ENCODE assay signal across 15 cellular contexts in genomic region chr17:76695059-76695892, GRCh38. TPM values are rescaled to one million over a fixed set of nuclear protein-coding genes. Genes with fewer than 3 reads are reported as not detected.
DNase-seq lines count a peak whose midpoint lies in the region; ATAC-seq and TF ChIP-seq lines count a peak whose summit lies in the region.
"Had no signal": no experiment of that assay in that cellular context is flagged by ENCODE, and none has a peak within 500 bp of the region (broad histone marks: within the 10 kb centered on the region; RNA-seq: fewer than 3 reads in every experiment).

No MANE protein-coding gene starts in this region.

- H3K9ac ChIP-seq in neural progenitor cell (no peak overlapping the region), colonic mucosa (ENCODE audit: low read depth in 2 of 2, low read length in 2 of 2) (no peak overlapping the region)

- H3K4me1 ChIP-seq in cardiac muscle cell (ENCODE audit: low read depth) (peaks cover 40% of the 10 kb centered on the region), foreskin keratinocyte (peaks cover 7% of the 10 kb centered on the region), neural progenitor cell (peaks cover 34% of the 10 kb centered on the region), aorta (ENCODE audit: control insufficient read depth in 1 of 2, insufficient read depth in 2 of 2, low read length in 2 of 2) (peaks cover 2 to 7% of the 10 kb centered on the region in 2 donors), colonic mucosa (no peaks in the 10 kb centered on the region)

- H3K36me3 Mint-ChIP-seq in neural progenitor cell = peaks cover 2% of the 10 kb centered on the region
- H3K36me3 Mint-ChIP-seq in immature natural killer cell = no peaks in the 10 kb centered on the region

- H3K4me2 ChIP-seq in neural progenitor cell = no peak overlapping the region

- peaks cover 9% of the 10 kb centered on the region for H3K27me3 Mint-ChIP-seq in neural progenitor cell (ENCODE audit: insufficient read depth, low read depth)
- H3K27me3 Mint-ChIP-seq in immature natural killer cell (ENCODE audit: low read depth in 3 of 3) = peaks cover 2 to 4% (median 3%) of the 10 kb centered on the region in 3 donors

- WGBS in aorta, 2 donors = 43 to 69% methylated on average over 16 of the region's 16 CpGs

- peaks cover 16% of the 10 kb centered on the region for H3F3A ChIP-seq in neural progenitor cell (ENCODE audit: low read depth)

- no peaks in the 10 kb centered on the region for H3K9me3 Mint-ChIP-seq in neural progenitor cell
- H3K9me3 Mint-ChIP-seq in immature natural killer cell = no peaks in the 10 kb centered on the region

- H3K27ac Mint-ChIP-seq in neural progenitor cell (peak overlapping the region; percentile 53), immature natural killer cell (peak overlapping the region in 2 of 6 donors; percentile 30 to 77)

- H3K4me1 Mint-ChIP-seq in neural progenitor cell (peaks cover 58% of the 10 kb centered on the region), immature natural killer cell (peaks cover 2 to 8% of the 10 kb centered on the region in 2 donors)

- ATAC-seq in left cardiac atrium (no peak), foreskin keratinocyte (peak; percentile 12), aorta (ENCODE audit: low FRiP score) (no peak)
- ATAC-seq: sciatic nerve, SK-N-SH treated with all-trans-retinoic acid at 6 μM for 48 hours had no signal

- no peaks in the 10 kb centered on the region for H3K9me3 ChIP-seq in cardiac muscle cell (ENCODE audit: low read depth)
- no peaks in the 10 kb centered on the region for H3K9me3 ChIP-seq in neural progenitor cell (ENCODE audit: low read depth)
- H3K9me3 ChIP-seq in aorta (ENCODE audit: control insufficient read depth, low read length) = no peaks in the 10 kb centered on the region
- H3K9me3 ChIP-seq in colonic mucosa = no peaks in the 10 kb centered on the region

- DNase-seq in cardiac muscle cell (ENCODE audit: low read depth in 1 of 2, low spot score in 1 of 2) (no peak), left cardiac atrium (no peak), foreskin keratinocyte (no peak), neural progenitor cell (ENCODE audit: low spot score) (no peak), aorta (peak; percentile 41 to 52), colonic mucosa (no peak), NCI-H446 treated with DMSO at 0.1 percent for 48 hours (lab: John Stamatoyannopoulos, UW) (no peak), immature natural killer cell (no peak)
- DNase-seq: COR-L47, cortex of kidney, H7, NCI-H2171, WERI-Rb-1 had no signal

- no peak overlapping the region for H3K4me3 Mint-ChIP-seq in neural progenitor cell
- no peak overlapping the region for H3K4me3 Mint-ChIP-seq in immature natural killer cell

- H2AFZ ChIP-seq in neural progenitor cell (replicated peaks) = no peak overlapping the region

- intact Hi-C loops in left cardiac atrium (cut with DNase I) (no loop called here), aorta (cut with DNase I) (no loop called here), colonic mucosa (cut with DNase I) (no loop called here)

- peaks cover 15% of the 10 kb centered on the region for H3K79me2 ChIP-seq in neural progenitor cell (ENCODE audit: low read depth)

- TF ChIP-seq CTCF in cardiac muscle cell (IDR thresholded peaks at IDR 0.05; ENCODE audit: low read depth, low read length) (no peak), foreskin keratinocyte (conservative IDR thresholded peaks at IDR 0.05) (no peak), neural progenitor cell (IDR thresholded peaks at IDR 0.05) (no peak), colonic mucosa (IDR thresholded peaks at IDR 0.05) (no peak)

- H3K36me3 ChIP-seq in cardiac muscle cell (no peaks in the 10 kb centered on the region), neural progenitor cell (no peaks in the 10 kb centered on the region), aorta (ENCODE audit: control insufficient read depth in 1 of 2, insufficient read depth in 2 of 2, low read length in 1 of 2) (no peaks in the 10 kb centered on the region), colonic mucosa (no peaks in the 10 kb centered on the region)
- H3K36me3 ChIP-seq: WERI-Rb-1 had no signal

- no peaks in the 10 kb centered on the region for H3K27me3 ChIP-seq in cardiac muscle cell
- H3K27me3 ChIP-seq in foreskin keratinocyte = no peaks in the 10 kb centered on the region
- no peaks in the 10 kb centered on the region for H3K27me3 ChIP-seq in neural progenitor cell
- no peaks in the 10 kb centered on the region for H3K27me3 ChIP-seq in aorta (ENCODE audit: control insufficient read depth in 1 of 2, insufficient read depth in 2 of 2, low read length in 1 of 2)
- no peaks in the 10 kb centered on the region for H3K27me3 ChIP-seq in colonic mucosa

- H3K4me3 ChIP-seq in cardiac muscle cell (no peak overlapping the region), neural progenitor cell (no peak overlapping the region), aorta (ENCODE audit: low read length in 2 of 2) (no peak overlapping the region), colonic mucosa (no peak overlapping the region)

- H4K20me1 ChIP-seq in neural progenitor cell (ENCODE audit: low read depth) = no peaks in the 10 kb centered on the region

- H3K27ac ChIP-seq in cardiac muscle cell = peak overlapping the region; percentile 100
- H3K27ac ChIP-seq in foreskin keratinocyte = no peak overlapping the region
- H3K27ac ChIP-seq in neural progenitor cell = no peak overlapping the region
- peak overlapping the region in 1 of 2 donors; percentile 20 for H3K27ac ChIP-seq in aorta (ENCODE audit: low read depth in 1 of 2, low read length in 2 of 2)
- H3K27ac ChIP-seq in colonic mucosa = no peak overlapping the region
- H3K27ac ChIP-seq: WERI-Rb-1 had no signal

RNA-seq across cellular contexts. Expression of gene MXRA7, which starts 15.5 kb away (rescaled TPM):
- total RNA-seq in cardiac muscle cell (101 and 123 TPM in 2 replicates), left cardiac atrium (100 to 1,000 TPM; 394 to 506 TPM), foreskin keratinocyte (57.8 and 81.5 TPM in 2 replicates), neural progenitor cell (ENCODE audit: low replicate concordance) (54.6 and 55.4 TPM in 2 replicates), aorta (100 to 1,000 TPM; 256 to 262 TPM), colonic mucosa (10 to 100 TPM; 20.3 to 39.3 TPM)
- polyA plus RNA-seq in cardiac muscle cell (164 and 178 TPM in 2 replicates), foreskin keratinocyte (57.1 and 62.8 TPM in 2 replicates), aorta (100 to 1,000 TPM; 357 to 465 TPM), immature natural killer cell (10 to 100 TPM; 23.6 to 60.6 (median 56.7) TPM)

RNA-seq across cellular contexts. Expression of gene JMJD6, which starts 31.1 kb away (rescaled TPM):
- total RNA-seq in cardiac muscle cell (23.5 and 25.1 TPM in 2 replicates), left cardiac atrium (10 to 100 TPM; 44.9 to 55.3 TPM), foreskin keratinocyte (26.1 and 31.0 TPM in 2 replicates), neural progenitor cell (ENCODE audit: low replicate concordance) (8.7 and 11.6 TPM in 2 replicates), aorta (10 to 100 TPM; 36.5 to 55.4 TPM), colonic mucosa (10 to 100 TPM; 38.6 to 41.6 TPM)
- polyA plus RNA-seq in cardiac muscle cell (25.3 and 33.6 TPM in 2 replicates), foreskin keratinocyte (27.3 and 32.3 TPM in 2 replicates), aorta (10 to 100 TPM; 29.3 to 82.5 TPM), immature natural killer cell (10 to 100 TPM; 20.3 to 38.5 (median 27.2) TPM)

RNA-seq across cellular contexts. Expression of gene METTL23, which starts 31.4 kb away (rescaled TPM):
- total RNA-seq in cardiac muscle cell (47.6 and 62.0 TPM in 2 replicates), left cardiac atrium (10 to 100 TPM; 22.0 to 25.7 TPM), foreskin keratinocyte (28.7 and 29.3 TPM in 2 replicates), neural progenitor cell (ENCODE audit: low replicate concordance) (38.1 and 40.4 TPM in 2 replicates), aorta (10 to 100 TPM; 26.8 to 27.9 TPM), colonic mucosa (10 to 100 TPM; 21.7 to 29.7 TPM)
- polyA plus RNA-seq in cardiac muscle cell (77.9 and 83.0 TPM in 2 replicates), foreskin keratinocyte (35.8 and 37.8 TPM in 2 replicates), aorta (10 to 100 TPM; 28.5 to 37.5 TPM), immature natural killer cell (100 to 1,000 TPM in 2 of 3 donors, 10 to 100 TPM in 1; 91.6 to 166 (median 133) TPM)

RNA-seq across cellular contexts. Expression of gene SRSF2, which starts 41.9 kb away (rescaled TPM):
- total RNA-seq in cardiac muscle cell = 398 and 520 TPM in 2 replicates
- polyA plus RNA-seq in cardiac muscle cell = 217 and 265 TPM in 2 replicates
- 100 to 1,000 TPM in 1 of 2 donors, 10 to 100 TPM in 1; 78.1 to 108 TPM for total RNA-seq in left cardiac atrium
- 280 and 282 TPM in 2 replicates for total RNA-seq in foreskin keratinocyte
- polyA plus RNA-seq in foreskin keratinocyte = 228 and 247 TPM in 2 replicates
- total RNA-seq in neural progenitor cell (ENCODE audit: low replicate concordance) = 329 and 333 TPM in 2 replicates
- 100 to 1,000 TPM; 133 to 134 TPM for total RNA-seq in aorta
- 100 to 1,000 TPM in 1 of 2 donors, 10 to 100 TPM in 1; 64.4 to 152 TPM for polyA plus RNA-seq in aorta
- 100 to 1,000 TPM; 163 to 300 TPM for total RNA-seq in colonic mucosa
- polyA plus RNA-seq in immature natural killer cell = 100 to 1,000 TPM in 2 of 3 donors, 10 to 100 TPM in 1; 100.0 to 134 (median 125) TPM

RNA-seq across cellular contexts. Expression of gene MFSD11, which starts 42.6 kb away (rescaled TPM):
- 45.8 and 69.2 TPM in 2 replicates for total RNA-seq in cardiac muscle cell
- polyA plus RNA-seq in cardiac muscle cell = 55.6 and 68.1 TPM in 2 replicates
- 10 to 100 TPM; 23.0 to 28.0 TPM for total RNA-seq in left cardiac atrium
- 13.8 and 16.3 TPM in 2 replicates for total RNA-seq in foreskin keratinocyte
- 9.1 and 10.1 TPM in 2 replicates for polyA plus RNA-seq in foreskin keratinocyte
- total RNA-seq in neural progenitor cell (ENCODE audit: low replicate concordance) = 22.5 and 25.7 TPM in 2 replicates
- total RNA-seq in aorta = 10 to 100 TPM; 24.5 to 38.2 TPM
- 10 to 100 TPM in 1 of 2 donors, 1 to 10 TPM in 1; 6.8 to 19.9 TPM for polyA plus RNA-seq in aorta
- total RNA-seq in colonic mucosa = 10 to 100 TPM; 24.9 to 38.9 TPM
- polyA plus RNA-seq in immature natural killer cell = 10 to 100 TPM; 25.2 to 48.0 (median 36.0) TPM

Comparison
In these comparisons a context has a peak if more than half of its experiments do, and no peak if none do; other contexts are left out.
1. DNase-seq: peak in aorta (2 of 2); none in cardiac muscle cell (0 of 2), left cardiac atrium (single experiment), foreskin keratinocyte (0 of 2), neural progenitor cell (single experiment), colonic mucosa (single experiment), NCI-H446 treated with DMSO at 0.1 percent for 48 hours (single experiment) and immature natural killer cell (0 of 3).